ENCODE assay signal across 27 cellular contexts in genomic region chr13:79354285-79354684, GRCh38.
"Had no signal": no experiment of that assay in that cellular context is flagged by ENCODE, and none has a peak within 500 bp of the region (broad histone marks: within the 10 kb centered on the region; RNA-seq: fewer than 3 reads in every experiment).

No MANE protein-coding gene starts in this region.

- H3K9me3 Mint-ChIP-seq: mesothelial cell of epicardium; naive B cell; natural killer cell treated with Interleukin-12 subunit alpha and Interleukin-12 subunit beta and Interleukin-15 and Interleukin-18, amount 100 ng/mL, for 72 hours had no signal

- H3K4me3 Mint-ChIP-seq: mesothelial cell of epicardium; naive B cell; natural killer cell treated with Interleukin-12 subunit alpha and Interleukin-12 subunit beta and Interleukin-15 and Interleukin-18, amount 100 ng/mL, for 72 hours had no signal

- H3K9me3 ChIP-seq: lower lobe of right lung, ovary, prostate gland, stomach, testis, tibial artery, uterus had no signal

- H3K27me3 Mint-ChIP-seq: naive B cell; natural killer cell treated with Interleukin-12 subunit alpha and Interleukin-12 subunit beta and Interleukin-15 and Interleukin-18, amount 100 ng/mL, for 72 hours had no signal

- H3K4me1 Mint-ChIP-seq: mesothelial cell of epicardium had no signal

- DNase-seq: hippocampal formation; kidney glomerular epithelial cell; left cardiac atrium; lower lobe of right lung; mammary epithelial cell; mesendoderm; naive B cell; ovary; posterior cingulate gyrus; retina; right cardiac atrium; stimulated activated CD4-positive, alpha-beta T cell treated with anti-CD3 and anti-CD28 coated beads, Interleukin-12 subunit alpha, Interleukin-12 subunit beta, amount 100 ng/mL, for 4 hours; stimulated activated CD4-positive, alpha-beta T cell treated with anti-CD3 and anti-CD28 coated beads, Interleukin-15, amount 100 ng/mL, for 24 hours; stimulated activated CD4-positive, alpha-beta T cell treated with anti-CD3 and anti-CD28 coated beads, Interleukin-2, amount 100 ng/mL, for 24 hours; stimulated activated CD4-positive, alpha-beta T cell treated with anti-CD3 and anti-CD28 coated beads, Interleukin-4, amount 100 ng/mL, for 1 hour; stimulated activated naive CD4-positive, alpha-beta T cell treated with Interleukin-2 at 50 U/mL for 16 hours; stomach; testis; tibial artery; trophoblast cell; uterus had no signal

- H3K27me3 ChIP-seq: ovary, stomach, testis, tibial artery, uterus had no signal

- ATAC-seq: left cardiac atrium; left lobe of liver; natural killer cell treated with Interleukin-12 subunit alpha and Interleukin-12 subunit beta and Interleukin-15 and Interleukin-18, amount 100 ng/mL, for 72 hours; right cardiac atrium; sciatic nerve had no signal

- H3K4me1 ChIP-seq: lower lobe of right lung, prostate gland, testis, uterus had no signal

- H3K4me3 ChIP-seq: lower lobe of right lung, ovary, prostate gland, skin epidermis, stomach, testis, tibial artery, uterus had no signal

- H3K27ac Mint-ChIP-seq: mesothelial cell of epicardium; natural killer cell treated with Interleukin-12 subunit alpha and Interleukin-12 subunit beta and Interleukin-15 and Interleukin-18, amount 100 ng/mL, for 72 hours had no signal

- H3K36me3 ChIP-seq: ovary, uterus had no signal

- H3K27ac ChIP-seq: lower lobe of right lung, ovary, prostate gland, skin epidermis, stomach, testis, tibial artery, uterus had no signal
